Comparison of ENCODE assay signal across 8 cellular contexts in the genomic region with DNA sequence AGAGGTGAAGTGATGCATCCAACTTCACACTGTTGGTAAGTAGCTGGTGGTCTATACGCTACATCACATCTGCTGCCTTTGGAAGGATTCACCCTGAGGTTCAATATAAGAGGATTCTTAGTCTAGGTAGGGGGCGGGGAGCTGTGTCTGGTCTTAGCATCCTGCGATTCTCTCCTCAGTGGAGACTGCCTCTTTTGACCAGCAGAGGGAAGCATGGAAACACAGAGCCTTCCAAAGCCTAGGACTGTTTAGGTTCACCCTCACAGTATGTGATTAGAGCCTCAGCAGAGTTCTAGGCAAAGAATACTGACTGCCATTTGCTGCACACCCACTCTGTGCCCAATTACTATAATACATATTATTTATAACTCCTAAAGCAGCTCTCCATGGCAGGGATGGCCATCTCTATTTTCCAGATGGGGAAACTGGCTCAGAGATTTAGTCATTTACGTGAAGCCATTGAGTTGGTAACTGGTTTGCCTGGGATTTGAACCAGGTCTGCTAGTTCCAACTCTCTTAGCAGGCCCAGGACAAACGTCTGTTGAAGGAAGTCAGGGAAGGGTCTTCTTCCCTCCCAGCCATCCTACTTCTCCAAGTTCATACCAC. TPM values are rescaled to one million over a fixed set of nuclear protein-coding genes. Genes with fewer than 3 reads are reported as not detected.
DNase-seq lines count a peak whose midpoint lies in the region; ATAC-seq, FAIRE-seq and TF ChIP-seq lines count a peak whose summit lies in the region.

No MANE protein-coding gene starts in this region.

- in situ Hi-C loops in HAP-1 (cut with MboI; ENCODE audit: low sequenced_read_pairs) = no loop called here
- in situ Hi-C loops in HepG2 (cut with HindIII; ENCODE audit: extremely low pct_ligation_motif_present, low pct_unique_long_range_greater_than_20kb) = loop anchor here (10.0 kb wide), 1 partner anchor 247 kb away; no protein-coding TSS in a partner anchor

- no peak for TF ChIP-seq POLR2A in HepG2 (IDR thresholded peaks at IDR 0.05; ENCODE audit: insufficient read depth in 1 of 2, low read depth in 2 of 2, low read length in 2 of 2)

- BruUV-seq in HepG2 (replicated peaks; lab: Mats Ljungman, UMichigan) = no TSS peak

- H3K9ac ChIP-seq in HepG2 (ENCODE audit: insufficient read depth, low read depth, low read length) = no peak overlapping the region

- H3K27me3 ChIP-seq in HAP-1 (ENCODE audit: low read depth) (peaks cover 13% of the 10 kb centered on the region), HepG2 (ENCODE audit: control insufficient read depth in 1 of 2, insufficient read depth in 2 of 2, low read length in 2 of 2) (no peaks in the 10 kb centered on the region)

- no peak for TF ChIP-seq EP300 in HepG2 (IDR thresholded peaks at IDR 0.05; ENCODE audit: low read depth in 2 of 2, low read length in 2 of 2)
- TF ChIP-seq EP300 in HepG2 (CRISPR knock-in tag; IDR thresholded peaks at IDR 0.05; ENCODE audit: borderline replicate concordance) = no peak

- POLR2A ChIA-PET in HepG2 (lab: Yijun Ruan, JAX) = no interaction called here

- CTCF ChIA-PET in HepG2 (lab: Yijun Ruan, JAX; ENCODE audit: low intra/inter-chr PET ratio, low total read pairs) = interaction anchor here (0.8 to 1.2 kb wide), 2 partner anchors 243 to 342 kb away, joined by 3 to 10 read pairs; no protein-coding TSS in a partner anchor

- no peak overlapping the region for H3K4me2 ChIP-seq in HepG2 (ENCODE audit: low read depth, low read length)

- H4K20me1 ChIP-seq in HepG2 (ENCODE audit: insufficient read depth, low read length) = no peaks in the 10 kb centered on the region

- FAIRE-seq in HepG2 (lab: Jason Lieb, UNC) = peak; percentile 73

- H3K79me2 ChIP-seq in HepG2 (ENCODE audit: insufficient read depth, low read length) = no peaks in the 10 kb centered on the region

- no peak overlapping the region for H3K27ac ChIP-seq in HepG2 (ENCODE audit: extremely low read length, insufficient read depth, low read length)

- TF ChIP-seq CTCF in AG09319 (IDR thresholded peaks at IDR 0.05; ENCODE audit: low read depth, low read length) (peak; percentile 50), HepG2 (CRISPR knock-in tag; IDR thresholded peaks at IDR 0.05) (peak; percentile 74)

- intact Hi-C loops in HepG2 (cut with micrococcal nuclease; ENCODE audit: unreplicated experiment) = loop anchor here (10.0 kb wide), 1 partner anchor 187 kb away; no protein-coding TSS in a partner anchor

- 18% methylated on average over 5 of the region's 5 CpGs for WGBS in HepG2 (ENCODE audit: low lambda C conversion rate)

- DNase-seq in AG09319 (ENCODE audit: extremely low read depth, low read depth) (no peak), HAP-1 (ENCODE audit: low spot score in 2 of 2) (peak; percentile 31 to 49), NCI-H526 treated with DMSO at 0.1 percent for 48 hours (lab: John Stamatoyannopoulos, UW) (peak; percentile 56), cerebellar cortex (ENCODE audit: low spot score) (peak; percentile 45), HepG2 (ENCODE audit: low spot score) (peak; percentile 49)

- H3K9me3 ChIP-seq in HAP-1 (no peaks in the 10 kb centered on the region), HepG2 (ENCODE audit: low read length) (no peaks in the 10 kb centered on the region)

- H3K4me1 ChIP-seq in HAP-1 (no peaks in the 10 kb centered on the region), HepG2 (ENCODE audit: insufficient read depth, low read length) (no peaks in the 10 kb centered on the region)

- ATAC-seq in HepG2 = peak; percentile 99
- no peak for ATAC-seq in HG03095 (IDR thresholded peaks at IDR 0.05; ENCODE audit: unreplicated experiment)
- ATAC-seq in GM21723 (IDR thresholded peaks at IDR 0.05; ENCODE audit: unreplicated experiment) = no peak
- no peak for ATAC-seq in GM21528 (IDR thresholded peaks at IDR 0.05; ENCODE audit: low FRiP score, unreplicated experiment)

- no peak for TF ChIP-seq RAD21 in HepG2 (CRISPR knock-in tag; IDR thresholded peaks at IDR 0.05)

- H3K4me3 ChIP-seq in HAP-1 (no peak overlapping the region), HepG2 (replicated peaks in 1 of 3; ENCODE audit: insufficient read depth in 1 of 3, low read depth in 2 of 3, low read length in 3 of 3) (no peak overlapping the region)

- H3K36me3 ChIP-seq in HAP-1 (replicated peaks) (no peaks in the 10 kb centered on the region), HepG2 (replicated peaks in 1 of 2; ENCODE audit: control insufficient read depth in 1 of 2, insufficient read depth in 2 of 2, low read length in 2 of 2) (no peaks in the 10 kb centered on the region)

- no peak overlapping the region for H2AFZ ChIP-seq in HepG2 (ENCODE audit: low read length)

TF ChIP-seq in HepG2, 621 proteins besides CTCF, POLR2A, EP300 and RAD21:
- peak; percentile 42 for TF ChIP-seq XRCC5 (optimal IDR thresholded peaks at IDR 0.05; ENCODE audit: low read length)
- no peak for TF ChIP-seq ZNF263 (CRISPR knock-in tag; IDR thresholded peaks at IDR 0.05)
- peak; percentile 71 for TF ChIP-seq STAG1 (CRISPR knock-in tag; IDR thresholded peaks at IDR 0.05)
- TF ChIP-seq SMC3 (IDR thresholded peaks at IDR 0.05; ENCODE audit: low read length) = peak; percentile 66; the same call in 1 of the 2 replicates

RNA-seq across cellular contexts. Expression of gene EFCAB14, which starts 28.9 kb away (rescaled TPM):
- total RNA-seq in HepG2 (2016; rRNA removed; fragmentation: Illumina TruSeq; extraction: Trizol) = 17.4 and 17.9 TPM in 2 replicates
- total RNA-seq in HepG2 (2016; cell fraction: cytosol; rRNA removed; fragmentation: Illumina TruSeq; extraction: Trizol; ENCODE audit: low read depth) = 11.0 and 11.7 TPM in 2 replicates
- total RNA-seq in HepG2 (2016; cell fraction: insoluble cytoplasmic fraction; rRNA removed; fragmentation: Illumina TruSeq; extraction: Trizol) = 16.1 and 18.3 TPM in 2 replicates
- total RNA-seq in HepG2 (2016; cell fraction: membrane; rRNA removed; fragmentation: Illumina TruSeq; extraction: Trizol) = 25.4 and 27.5 TPM in 2 replicates
- 20.5 and 25.5 TPM in 2 replicates for total RNA-seq in HepG2 (2016; cell fraction: nucleus; rRNA removed; fragmentation: Illumina TruSeq; extraction: Trizol)
- polyA plus RNA-seq in HepG2 (2011; rRNA removed) = 12.4 and 13.4 TPM in 2 replicates
- 7.2 and 10.6 TPM in 2 replicates for polyA plus RNA-seq in HepG2 (2011; cell fraction: cytosol; rRNA removed)
- 11.6 and 14.9 TPM in 2 replicates for polyA plus RNA-seq in HepG2 (2011; cell fraction: nucleus; rRNA removed)
- 11.5 and 11.8 TPM in 2 replicates for polyA plus RNA-seq in HepG2 (2012)
- 6.7 and 7.2 TPM in 2 replicates for polyA plus RNA-seq in HepG2 (2016; cell fraction: cytosol; fragmentation: Illumina TruSeq; extraction: Trizol; ENCODE audit: low read depth)
- 18.6 and 19.8 TPM in 2 replicates for polyA plus RNA-seq in HepG2 (2016; cell fraction: insoluble cytoplasmic fraction; fragmentation: Illumina TruSeq; extraction: Trizol; ENCODE audit: low read depth)
- polyA plus RNA-seq in HepG2 (2016; cell fraction: membrane; fragmentation: Illumina TruSeq; extraction: Trizol; ENCODE audit: low read depth) = 17.5 and 20.0 TPM in 2 replicates
- polyA plus RNA-seq in HepG2 (2016; cell fraction: nucleus; fragmentation: Illumina TruSeq; extraction: Trizol; ENCODE audit: insufficient read depth, low read depth) = 25.2 and 29.8 TPM in 2 replicates
- polyA minus RNA-seq in HepG2 (2011; rRNA and poly(A)+ RNA removed; ENCODE audit: low replicate concordance) = 12.3 and 40.5 TPM in 2 replicates
- polyA minus RNA-seq in HepG2 (2011; cell fraction: cytosol; rRNA and poly(A)+ RNA removed) = 13.4 and 18.1 TPM in 2 replicates
- polyA minus RNA-seq in HepG2 (2011; cell fraction: nucleus; rRNA and poly(A)+ RNA removed) = 22.0 and 31.1 TPM in 2 replicates

RNA-seq across cellular contexts. Expression of gene CYP4B1, which starts 51.1 kb away (rescaled TPM):
- total RNA-seq in HepG2 (2016; rRNA removed; fragmentation: Illumina TruSeq; extraction: Trizol) = not detected in 2 replicates
- not detected in 2 replicates for total RNA-seq in HepG2 (2016; cell fraction: cytosol; rRNA removed; fragmentation: Illumina TruSeq; extraction: Trizol; ENCODE audit: low read depth)
- 0.06 TPM in 1 of 2 replicates, not detected in the other for total RNA-seq in HepG2 (2016; cell fraction: insoluble cytoplasmic fraction; rRNA removed; fragmentation: Illumina TruSeq; extraction: Trizol)
- not detected in 2 replicates for total RNA-seq in HepG2 (2016; cell fraction: membrane; rRNA removed; fragmentation: Illumina TruSeq; extraction: Trizol)
- not detected in 2 replicates for total RNA-seq in HepG2 (2016; cell fraction: nucleus; rRNA removed; fragmentation: Illumina TruSeq; extraction: Trizol)
- 0.03 and 0.10 TPM in 2 replicates for polyA plus RNA-seq in HepG2 (2011; rRNA removed)
- polyA plus RNA-seq in HepG2 (2011; cell fraction: cytosol; rRNA removed) = not detected in 2 replicates
- not detected in 2 replicates for polyA plus RNA-seq in HepG2 (2011; cell fraction: nucleus; rRNA removed)
- polyA plus RNA-seq in HepG2 (2012) = not detected in 2 replicates
- not detected in 2 replicates for polyA plus RNA-seq in HepG2 (2016; cell fraction: cytosol; fragmentation: Illumina TruSeq; extraction: Trizol; ENCODE audit: low read depth)
- not detected in 2 replicates for polyA plus RNA-seq in HepG2 (2016; cell fraction: insoluble cytoplasmic fraction; fragmentation: Illumina TruSeq; extraction: Trizol; ENCODE audit: low read depth)
- polyA plus RNA-seq in HepG2 (2016; cell fraction: membrane; fragmentation: Illumina TruSeq; extraction: Trizol; ENCODE audit: low read depth) = not detected in 2 replicates
- polyA plus RNA-seq in HepG2 (2016; cell fraction: nucleus; fragmentation: Illumina TruSeq; extraction: Trizol; ENCODE audit: insufficient read depth, low read depth) = not detected in 2 replicates
- polyA minus RNA-seq in HepG2 (2011; rRNA and poly(A)+ RNA removed; ENCODE audit: low replicate concordance) = not detected in 2 replicates
- polyA minus RNA-seq in HepG2 (2011; cell fraction: cytosol; rRNA and poly(A)+ RNA removed) = not detected in 2 replicates
- not detected in 2 replicates for polyA minus RNA-seq in HepG2 (2011; cell fraction: nucleus; rRNA and poly(A)+ RNA removed)
